Comparison of ENCODE assay signal across 9 cellular contexts in the genomic region with DNA sequence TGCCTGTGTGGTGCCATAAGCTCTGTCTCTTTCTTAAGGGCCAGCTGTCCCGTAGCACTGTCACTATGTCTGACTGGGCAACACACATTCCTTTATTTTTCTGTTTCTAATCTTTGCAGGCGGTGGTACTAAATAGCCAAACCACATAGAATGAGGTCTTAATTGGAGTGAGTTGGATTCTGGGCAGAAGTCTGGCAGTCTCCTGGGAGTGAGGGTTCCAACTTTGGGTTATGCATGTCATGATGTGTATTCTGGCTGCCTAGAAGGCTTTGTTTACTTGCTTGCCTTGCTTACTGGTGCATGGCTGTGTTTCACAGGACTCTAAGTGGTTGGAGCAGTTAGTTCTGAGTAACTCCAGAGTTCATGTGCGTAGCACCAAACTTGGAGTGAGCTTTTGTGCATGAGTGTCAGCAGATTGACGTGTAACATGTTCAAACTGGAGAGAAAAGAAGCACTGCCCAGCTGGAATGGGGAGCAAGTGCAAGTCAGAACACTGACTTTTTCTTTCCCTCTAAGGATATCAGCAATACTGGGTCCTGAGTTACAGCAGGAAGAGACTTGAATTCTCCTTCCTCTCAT.
A peak's percentile ranks its signal among the peaks of the same experiment; 100 is the strongest.
DNase-seq lines count a peak whose midpoint lies in the region; ATAC-seq, FAIRE-seq and TF ChIP-seq lines count a peak whose summit lies in the region.
"Had no signal": no experiment of that assay in that cellular context is flagged by ENCODE, and none has a peak within 500 bp of the region (broad histone marks: within the 10 kb centered on the region; RNA-seq: fewer than 3 reads in every experiment).

No MANE protein-coding gene starts in this region.

- TF ChIP-seq CTCF in astrocyte (IDR thresholded peaks at IDR 0.05; ENCODE audit: insufficient read depth, low read depth, low read length) (no peak), heart right ventricle (IDR thresholded peaks at IDR 0.05) (no peak), retinal pigment epithelial cell (conservative IDR thresholded peaks at IDR 0.05; ENCODE audit: low read depth, low read length) (no peak)

- peak; percentile 67 to 97 (median 92) for ATAC-seq in heart right ventricle
- ATAC-seq in HG03025 (IDR thresholded peaks at IDR 0.05; ENCODE audit: low FRiP score, unreplicated experiment): no peak
- no peak for ATAC-seq in HG02798 (IDR thresholded peaks at IDR 0.05; ENCODE audit: poor library complexity, unreplicated experiment)

- 30 to 35% methylated on average over 4 of the region's 4 CpGs for WGBS in heart right ventricle, 2 donors

- H3K27ac ChIP-seq in astrocyte (ENCODE audit: low read depth, low read length): peak overlapping the region; percentile 29
- peak overlapping the region; percentile 54 to 86 (median 74) for H3K27ac ChIP-seq in heart right ventricle

- peaks cover 5% of the 10 kb centered on the region for H3K36me3 Mint-ChIP-seq in astrocyte (ENCODE audit: low read depth, unreplicated experiment)

- H3K27me3 Mint-ChIP-seq in astrocyte (ENCODE audit: low read depth, unreplicated experiment): no peaks in the 10 kb centered on the region

- no peak overlapping the region for H3K4me3 Mint-ChIP-seq in astrocyte (ENCODE audit: unreplicated experiment)

- H3K4me2 ChIP-seq in astrocyte (ENCODE audit: low read length): peak overlapping the region; percentile 8

- H3K27me3 ChIP-seq in astrocyte (ENCODE audit: insufficient read depth, low read length) (no peaks in the 10 kb centered on the region), heart right ventricle (no peaks in the 10 kb centered on the region)

- H3K4me3 ChIP-seq in astrocyte (ENCODE audit: insufficient read depth, low read depth, low read length) (no peak overlapping the region), heart right ventricle (peak overlapping the region in 3 of 10 donors; percentile 2 to 10 (median 5)), retinal pigment epithelial cell (ENCODE audit: low read length) (no peak overlapping the region)

- H2AFZ ChIP-seq in astrocyte (ENCODE audit: low read depth, low read length): peak overlapping the region; percentile 50

- no peaks in the 10 kb centered on the region for H3K9me3 ChIP-seq in astrocyte (ENCODE audit: insufficient read depth, low read depth, low read length)
- no peaks in the 10 kb centered on the region for H3K9me3 ChIP-seq in heart right ventricle

- no peaks in the 10 kb centered on the region for H3K36me3 ChIP-seq in astrocyte (ENCODE audit: insufficient read depth, low read length)
- H3K36me3 ChIP-seq in heart right ventricle: no peaks in the 10 kb centered on the region

- DNase-seq in ELF-1 (ENCODE audit: low read depth, low spot score) (peak; percentile 19), astrocyte (ENCODE audit: low read depth) (peak; percentile 77), heart right ventricle (peak in 1 of 2 donors; percentile 52), retinal pigment epithelial cell (ENCODE audit: low read depth) (peak; percentile 56), posterior cingulate gyrus (no peak)
- DNase-seq in stimulated activated CD4-positive, alpha-beta T cell treated with anti-CD3 and anti-CD28 coated beads, Interleukin-1b, Interleukin-23, amount 100 ng/mL, for 48 hours: no peak
- DNase-seq: GF-D8 had no signal

- peak; percentile 86 for FAIRE-seq in astrocyte (lab: Jason Lieb, UNC)

- intact Hi-C loops in heart right ventricle (cut with DNase I): loop anchor here in 5 of 10 donors (5.0 to 10.0 kb wide), 7 partner anchors 40 to 390 kb away; partner anchors contain the start of gene ELL2 (in 2 of the 5)
- intact Hi-C loops in posterior cingulate gyrus (cut with DNase I): no loop called here

- H3K79me2 ChIP-seq in astrocyte (ENCODE audit: insufficient read depth, low read length): no peaks in the 10 kb centered on the region

- peak overlapping the region; percentile 26 for H3K9ac ChIP-seq in astrocyte (ENCODE audit: low read length)

- no peaks in the 10 kb centered on the region for H4K20me1 ChIP-seq in astrocyte (ENCODE audit: insufficient read depth, low read length)

- peaks cover 16% of the 10 kb centered on the region for H3K4me1 Mint-ChIP-seq in astrocyte (ENCODE audit: low read depth, unreplicated experiment)

- H3K4me1 ChIP-seq in astrocyte (ENCODE audit: insufficient read depth, low read length) (peaks cover 18% of the 10 kb centered on the region), heart right ventricle (peaks cover 0 to 48% (median 16%) of the 10 kb centered on the region in 9 donors)

- peaks cover 2% of the 10 kb centered on the region for H3K9me3 Mint-ChIP-seq in astrocyte (ENCODE audit: unreplicated experiment)

- H3K27ac Mint-ChIP-seq in astrocyte (ENCODE audit: unreplicated experiment): peak overlapping the region; percentile 9

Comparison
In these comparisons a context has a peak if more than half of its experiments do, and no peak if none do; other contexts are left out.
1. DNase-seq: peak in ELF-1 (single experiment), astrocyte (single experiment) and retinal pigment epithelial cell (single experiment); none in posterior cingulate gyrus (0 of 10) and stimulated activated CD4-positive, alpha-beta T cell treated with anti-CD3 and anti-CD28 coated beads, Interleukin-1b, Interleukin-23, amount 100 ng/mL, for 48 hours (single experiment).
2. ATAC-seq: peak in heart right ventricle (8 of 8); none in HG03025 (single experiment) and HG02798 (single experiment).